Comparison of ENCODE assay signal across 31 cellular contexts in genomic region chr3:61662861-61663260, GRCh38.
"Had no signal": no experiment of that assay in that cellular context is flagged by ENCODE, and none has a peak within 500 bp of the region (broad histone marks: within the 10 kb centered on the region; RNA-seq: fewer than 3 reads in every experiment).

No MANE protein-coding gene starts in this region.

- H3K9me3 ChIP-seq: adrenal gland, ascending aorta, gastroesophageal sphincter had no signal

- H3K4me1 Mint-ChIP-seq: activated CD4-positive, alpha-beta T cell treated with anti-CD3 and anti-CD28 coated beads, Interleukin-2, amount 10 ng/mL, durations not matched to agents 7 days and 5 days; activated naive CD4-positive, alpha-beta T cell treated with anti-CD3 and anti-CD28 coated beads, Interleukin-2, amount 50 U/mL, for 24 hours; activated naive CD8-positive, alpha-beta T cell treated with anti-CD3 and anti-CD28 coated beads for 36 hours; activated naive CD8-positive, alpha-beta T cell treated with anti-CD3 and anti-CD28 coated beads, Interleukin-2, amount 50 U/mL, for 24 hours had no signal

- H3K36me3 ChIP-seq: adrenal gland, ascending aorta, gastroesophageal sphincter, heart right ventricle had no signal

- H3K9me3 Mint-ChIP-seq: activated CD4-positive, alpha-beta T cell treated with anti-CD3 and anti-CD28 coated beads, Interleukin-2, amount 10 ng/mL, durations not matched to agents 7 days and 5 days; activated CD8-positive, alpha-beta T cell treated with anti-CD3 and anti-CD28 coated beads for 36 hours; activated naive CD4-positive, alpha-beta T cell treated with anti-CD3 and anti-CD28 coated beads for 36 hours; activated naive CD4-positive, alpha-beta T cell treated with anti-CD3 and anti-CD28 coated beads, Interleukin-2, amount 50 U/mL, for 24 hours; activated naive CD8-positive, alpha-beta T cell treated with anti-CD3 and anti-CD28 coated beads for 36 hours; activated T-helper 1 cell treated with anti-CD3 and anti-CD28 coated beads, Interleukin-12 subunit alpha, Interleukin-12 subunit beta, Interleukin-2, Interleukin-4 antibody, amounts not matched to agents 30 ng/mL and 10 ng/mL and 1 ng/mL, durations not matched to agents 14 hours and 24 hours and 36 hours; activated T-helper 2 cell treated with anti-CD3 and anti-CD28 coated beads, Interferon-gamma antibody, Interleukin-2, Interleukin-4, amounts not matched to agents 10 μg/mL and 5 μg/mL and 100 μg/mL, durations not matched to agents 14 hours and 24 hours and 36 hours; brain had no signal

- H3K36me3 Mint-ChIP-seq: activated naive CD8-positive, alpha-beta T cell treated with anti-CD3 and anti-CD28 coated beads for 36 hours had no signal

- H3K27ac ChIP-seq: adrenal gland, ascending aorta, gastroesophageal sphincter, heart right ventricle, hepatocyte had no signal

- H3K27me3 ChIP-seq: adrenal gland, ascending aorta, gastroesophageal sphincter, heart right ventricle, hepatocyte had no signal

- H3K4me3 ChIP-seq: adrenal gland, ascending aorta, gastroesophageal sphincter, heart right ventricle, hepatocyte had no signal

- DNase-seq: activated CD4-positive, alpha-beta T cell treated with anti-CD3 and anti-CD28 coated beads for 1 hour; activated CD4-positive, alpha-beta T cell treated with anti-CD3 and anti-CD28 coated beads for 4 hours; activated CD4-positive, alpha-beta T cell treated with anti-CD3 and anti-CD28 coated beads, Interleukin-2, amount 10 ng/mL, durations not matched to agents 7 days and 5 days; activated CD4-positive, alpha-beta T cell treated with anti-CD3 and anti-CD28 coated beads, Interleukin-2, amount 50 U/mL, for 48 hours; activated CD8-positive, alpha-beta memory T cell treated with anti-CD3 and anti-CD28 coated beads for 24 hours; activated CD8-positive, alpha-beta T cell treated with anti-CD3 and anti-CD28 coated beads for 36 hours; activated effector memory CD4-positive, alpha-beta T cell treated with anti-CD3 and anti-CD28 coated beads, Interleukin-2, amount 50 U/mL, for 16 hours; activated naive CD4-positive, alpha-beta T cell treated with anti-CD3 and anti-CD28 coated beads for 36 hours; activated naive CD8-positive, alpha-beta T cell treated with anti-CD3 and anti-CD28 coated beads for 36 hours; activated naive CD8-positive, alpha-beta T cell treated with anti-CD3 and anti-CD28 coated beads, Interleukin-2, amount 50 U/mL, for 24 hours; activated T-cell treated with anti-CD3 and anti-CD28 coated beads, Interleukin-2, amount 50 U/mL, for 1 hour; activated T-cell treated with anti-CD3 and anti-CD28 coated beads, Interleukin-2, amount 50 U/mL, for 48 hours; adrenal gland; amygdala; caudate nucleus; cortex of kidney; dermis blood vessel endothelial cell; effector CD4-positive, alpha-beta T cell; effector memory CD8-positive, alpha-beta T cell; foreskin melanocyte; heart right ventricle; T-helper 2 cell had no signal

- H3K27me3 Mint-ChIP-seq: activated CD4-positive, alpha-beta T cell treated with anti-CD3 and anti-CD28 coated beads, Interleukin-2, amount 10 ng/mL, durations not matched to agents 7 days and 5 days; activated CD8-positive, alpha-beta T cell treated with anti-CD3 and anti-CD28 coated beads for 36 hours; activated naive CD8-positive, alpha-beta T cell treated with anti-CD3 and anti-CD28 coated beads, Interleukin-2, amount 50 U/mL, for 24 hours; brain; effector memory CD8-positive, alpha-beta T cell had no signal

- H3K4me1 ChIP-seq: adrenal gland had no signal

- FAIRE-seq: colon had no signal

- H3K4me3 Mint-ChIP-seq: activated CD4-positive, alpha-beta T cell treated with anti-CD3 and anti-CD28 coated beads, Interleukin-2, amount 10 ng/mL, durations not matched to agents 7 days and 5 days; activated CD8-positive, alpha-beta T cell treated with anti-CD3 and anti-CD28 coated beads for 36 hours; activated naive CD4-positive, alpha-beta T cell treated with anti-CD3 and anti-CD28 coated beads for 36 hours; activated naive CD4-positive, alpha-beta T cell treated with anti-CD3 and anti-CD28 coated beads, Interleukin-2, amount 50 U/mL, for 24 hours; activated naive CD8-positive, alpha-beta T cell treated with anti-CD3 and anti-CD28 coated beads for 36 hours; activated naive CD8-positive, alpha-beta T cell treated with anti-CD3 and anti-CD28 coated beads, Interleukin-2, amount 50 U/mL, for 24 hours; activated T-helper 1 cell treated with anti-CD3 and anti-CD28 coated beads, Interleukin-12 subunit alpha, Interleukin-12 subunit beta, Interleukin-2, Interleukin-4 antibody, amounts not matched to agents 30 ng/mL and 10 ng/mL and 1 ng/mL, durations not matched to agents 14 hours and 24 hours and 36 hours; brain; effector memory CD8-positive, alpha-beta T cell had no signal

- H3K27ac Mint-ChIP-seq: activated CD4-positive, alpha-beta T cell treated with anti-CD3 and anti-CD28 coated beads, Interleukin-2, amount 10 ng/mL, durations not matched to agents 7 days and 5 days; activated CD8-positive, alpha-beta T cell treated with anti-CD3 and anti-CD28 coated beads for 36 hours; activated naive CD4-positive, alpha-beta T cell treated with anti-CD3 and anti-CD28 coated beads for 36 hours; activated naive CD4-positive, alpha-beta T cell treated with anti-CD3 and anti-CD28 coated beads, Interleukin-2, amount 50 U/mL, for 24 hours; activated naive CD8-positive, alpha-beta T cell treated with anti-CD3 and anti-CD28 coated beads for 36 hours; activated naive CD8-positive, alpha-beta T cell treated with anti-CD3 and anti-CD28 coated beads, Interleukin-2, amount 50 U/mL, for 24 hours; activated T-helper 1 cell treated with anti-CD3 and anti-CD28 coated beads, Interleukin-12 subunit alpha, Interleukin-12 subunit beta, Interleukin-2, Interleukin-4 antibody, amounts not matched to agents 30 ng/mL and 10 ng/mL and 1 ng/mL, durations not matched to agents 14 hours and 24 hours and 36 hours; activated T-helper 2 cell treated with anti-CD3 and anti-CD28 coated beads, Interferon-gamma antibody, Interleukin-2, Interleukin-4, amounts not matched to agents 10 μg/mL and 5 μg/mL and 100 μg/mL, durations not matched to agents 14 hours and 24 hours and 36 hours; effector memory CD8-positive, alpha-beta T cell had no signal

- ATAC-seq: activated CD8-positive, alpha-beta T cell treated with anti-CD3 and anti-CD28 coated beads for 36 hours; activated naive CD8-positive, alpha-beta T cell treated with anti-CD3 and anti-CD28 coated beads, Interleukin-2, amount 50 U/mL, for 24 hours; effector memory CD8-positive, alpha-beta T cell; esophagus mucosa; gastroesophageal sphincter; heart right ventricle had no signal

- H2AFZ ChIP-seq: hepatocyte had no signal
